ENCODE assay signal across 15 cellular contexts in genomic region chr6:127997472-127998164, GRCh38.
DNase-seq lines count a peak whose midpoint lies in the region; ATAC-seq and TF ChIP-seq lines count a peak whose summit lies in the region.
"Had no signal": no experiment of that assay in that cellular context is flagged by ENCODE, and none has a peak within 500 bp of the region (broad histone marks: within the 10 kb centered on the region; RNA-seq: fewer than 3 reads in every experiment).

No MANE protein-coding gene starts in this region.

- H3K4me1 ChIP-seq in DND-41 (ENCODE audit: insufficient read depth, low read length), result peaks cover 25% of the 10 kb centered on the region

- peak overlapping the region in 1 of 2 experiments; percentile 39; a peak in 2 of 4 replicates for H3K4me3 ChIP-seq in DND-41 (ENCODE audit: low read depth in 1 of 2, low read length in 2 of 2)
- H3K4me3 ChIP-seq: GM12878 had no signal

- no peaks in the 10 kb centered on the region for H3K9me3 Mint-ChIP-seq in activated T-cell treated with anti-CD3 and anti-CD28 coated beads, Interleukin-2, amount 50 U/mL, for 24 hours
- H3K9me3 Mint-ChIP-seq in activated naive CD8-positive, alpha-beta T cell (ENCODE audit: low read depth), result no peaks in the 10 kb centered on the region
- H3K9me3 Mint-ChIP-seq in nephron progenitor cell, result no peaks in the 10 kb centered on the region

- no peaks in the 10 kb centered on the region for H4K20me1 ChIP-seq in DND-41 (ENCODE audit: insufficient read depth, low read length)

- H3K4me2 ChIP-seq in DND-41 (ENCODE audit: insufficient read depth, low read length), result peak overlapping the region; percentile 61

- peak overlapping the region; percentile 72 for H2AFZ ChIP-seq in DND-41 (ENCODE audit: low read depth, low read length)

- H3K27me3 ChIP-seq in DND-41 (ENCODE audit: insufficient read depth, low read length, poor library complexity), result no peaks in the 10 kb centered on the region

- no peaks in the 10 kb centered on the region for H3K9me3 ChIP-seq in DND-41 (ENCODE audit: insufficient read depth, low read length, severe bottlenecking)

- TF ChIP-seq CTCF in DND-41 (IDR thresholded peaks at IDR 0.05; ENCODE audit: borderline replicate concordance, extremely low read depth, low read length, poor library complexity, severe bottlenecking) (no peak), nephron progenitor cell (IDR thresholded peaks at IDR 0.05) (no peak)

- H3K36me3 Mint-ChIP-seq in activated T-cell treated with anti-CD3 and anti-CD28 coated beads, Interleukin-2, amount 50 U/mL, for 24 hours (ENCODE audit: low read depth), result no peaks in the 10 kb centered on the region
- no peaks in the 10 kb centered on the region for H3K36me3 Mint-ChIP-seq in activated naive CD8-positive, alpha-beta T cell
- H3K36me3 Mint-ChIP-seq in nephron progenitor cell (ENCODE audit: low read depth), result peaks cover 5% of the 10 kb centered on the region

- no peaks in the 10 kb centered on the region for H3K36me3 ChIP-seq in DND-41 (ENCODE audit: insufficient read depth, low read length)

- H3K4me3 Mint-ChIP-seq in activated T-cell treated with anti-CD3 and anti-CD28 coated beads, Interleukin-2, amount 50 U/mL, for 24 hours, result peak overlapping the region; percentile 58
- peak overlapping the region; percentile 78 for H3K4me3 Mint-ChIP-seq in activated naive CD8-positive, alpha-beta T cell
- no peak overlapping the region for H3K4me3 Mint-ChIP-seq in nephron progenitor cell

- no peaks in the 10 kb centered on the region for H3K79me2 ChIP-seq in DND-41 (ENCODE audit: insufficient read depth, low read length)

- peak overlapping the region; percentile 52 for H3K27ac Mint-ChIP-seq in activated T-cell treated with anti-CD3 and anti-CD28 coated beads, Interleukin-2, amount 50 U/mL, for 24 hours
- H3K27ac Mint-ChIP-seq in activated naive CD8-positive, alpha-beta T cell, result peak overlapping the region; percentile 90
- peak overlapping the region; percentile 33 for H3K27ac Mint-ChIP-seq in nephron progenitor cell

- H3K27ac ChIP-seq in DND-41 (ENCODE audit: low read length) (peak overlapping the region; percentile 72), caudate nucleus (ENCODE audit: low read depth, low read length) (no peak overlapping the region)
- H3K27ac ChIP-seq: HL-60 had no signal

- no peak for DNase-seq in activated T-cell treated with anti-CD3 and anti-CD28 coated beads, Interleukin-2, amount 50 U/mL, for 24 hours
- no peak for DNase-seq in activated T-cell treated with anti-CD3 and anti-CD28 coated beads for 4 hours
- DNase-seq in DND-41, result peak; percentile 36
- DNase-seq in nephron progenitor cell, result no peak
- DNase-seq in caudate nucleus (lab: John Stamatoyannopoulos, UW), result no peak
- DNase-seq in NCI-H2107 treated with DMSO at 0.1 percent for 48 hours (lab: John Stamatoyannopoulos, UW; ENCODE audit: unreplicated experiment), result no peak
- DNase-seq in HPDE6-E6E7 (ENCODE audit: extremely low spot score), result no peak
- DNase-seq: GDM1, NCI-H1436, NCI-H2081, NCI-H524 had no signal

- peak; percentile 91 for ATAC-seq in DND-41 (ENCODE audit: insufficient read depth, low read depth)
- ATAC-seq: GM12878, HCT116 had no signal

- peaks cover 52% of the 10 kb centered on the region for H3K4me1 Mint-ChIP-seq in activated T-cell treated with anti-CD3 and anti-CD28 coated beads, Interleukin-2, amount 50 U/mL, for 24 hours (ENCODE audit: low read depth)
- peaks cover 75% of the 10 kb centered on the region for H3K4me1 Mint-ChIP-seq in activated naive CD8-positive, alpha-beta T cell (ENCODE audit: low read depth)
- peaks cover 19% of the 10 kb centered on the region for H3K4me1 Mint-ChIP-seq in nephron progenitor cell

- H3K9ac ChIP-seq in DND-41 (ENCODE audit: low read depth, low read length), result peak overlapping the region; percentile 26; the same call in 1 of the 2 replicates

- H3K27me3 Mint-ChIP-seq in activated T-cell treated with anti-CD3 and anti-CD28 coated beads, Interleukin-2, amount 50 U/mL, for 24 hours, result no peaks in the 10 kb centered on the region
- no peaks in the 10 kb centered on the region for H3K27me3 Mint-ChIP-seq in activated naive CD8-positive, alpha-beta T cell
- H3K27me3 Mint-ChIP-seq in nephron progenitor cell (ENCODE audit: low read depth, poor library complexity), result no peaks in the 10 kb centered on the region

Comparison
In these comparisons a context has a peak if more than half of its experiments do, and no peak if none do; other contexts are left out.
1. H3K27ac Mint-ChIP-seq: peak in every context shown above with its lines; median percentile 90 in activated naive CD8-positive, alpha-beta T cell; 52 in activated T-cell treated with anti-CD3 and anti-CD28 coated beads, Interleukin-2, amount 50 U/mL, for 24 hours; 33 in nephron progenitor cell.